ENCODE assay signal across 1 cellular context in genomic region chr12:12247584-12247983, GRCh38.
TF ChIP-seq lines count a peak whose summit lies in the region.

No MANE protein-coding gene starts in this region.

TF ChIP-seq in GM23338, 12 proteins besides CTCF, POLR2A, EP300 and RAD21 (continued from another document):
- TF ChIP-seq ETS1 (IDR thresholded peaks at IDR 0.05), result no peak
- TF ChIP-seq, protein P1, sequence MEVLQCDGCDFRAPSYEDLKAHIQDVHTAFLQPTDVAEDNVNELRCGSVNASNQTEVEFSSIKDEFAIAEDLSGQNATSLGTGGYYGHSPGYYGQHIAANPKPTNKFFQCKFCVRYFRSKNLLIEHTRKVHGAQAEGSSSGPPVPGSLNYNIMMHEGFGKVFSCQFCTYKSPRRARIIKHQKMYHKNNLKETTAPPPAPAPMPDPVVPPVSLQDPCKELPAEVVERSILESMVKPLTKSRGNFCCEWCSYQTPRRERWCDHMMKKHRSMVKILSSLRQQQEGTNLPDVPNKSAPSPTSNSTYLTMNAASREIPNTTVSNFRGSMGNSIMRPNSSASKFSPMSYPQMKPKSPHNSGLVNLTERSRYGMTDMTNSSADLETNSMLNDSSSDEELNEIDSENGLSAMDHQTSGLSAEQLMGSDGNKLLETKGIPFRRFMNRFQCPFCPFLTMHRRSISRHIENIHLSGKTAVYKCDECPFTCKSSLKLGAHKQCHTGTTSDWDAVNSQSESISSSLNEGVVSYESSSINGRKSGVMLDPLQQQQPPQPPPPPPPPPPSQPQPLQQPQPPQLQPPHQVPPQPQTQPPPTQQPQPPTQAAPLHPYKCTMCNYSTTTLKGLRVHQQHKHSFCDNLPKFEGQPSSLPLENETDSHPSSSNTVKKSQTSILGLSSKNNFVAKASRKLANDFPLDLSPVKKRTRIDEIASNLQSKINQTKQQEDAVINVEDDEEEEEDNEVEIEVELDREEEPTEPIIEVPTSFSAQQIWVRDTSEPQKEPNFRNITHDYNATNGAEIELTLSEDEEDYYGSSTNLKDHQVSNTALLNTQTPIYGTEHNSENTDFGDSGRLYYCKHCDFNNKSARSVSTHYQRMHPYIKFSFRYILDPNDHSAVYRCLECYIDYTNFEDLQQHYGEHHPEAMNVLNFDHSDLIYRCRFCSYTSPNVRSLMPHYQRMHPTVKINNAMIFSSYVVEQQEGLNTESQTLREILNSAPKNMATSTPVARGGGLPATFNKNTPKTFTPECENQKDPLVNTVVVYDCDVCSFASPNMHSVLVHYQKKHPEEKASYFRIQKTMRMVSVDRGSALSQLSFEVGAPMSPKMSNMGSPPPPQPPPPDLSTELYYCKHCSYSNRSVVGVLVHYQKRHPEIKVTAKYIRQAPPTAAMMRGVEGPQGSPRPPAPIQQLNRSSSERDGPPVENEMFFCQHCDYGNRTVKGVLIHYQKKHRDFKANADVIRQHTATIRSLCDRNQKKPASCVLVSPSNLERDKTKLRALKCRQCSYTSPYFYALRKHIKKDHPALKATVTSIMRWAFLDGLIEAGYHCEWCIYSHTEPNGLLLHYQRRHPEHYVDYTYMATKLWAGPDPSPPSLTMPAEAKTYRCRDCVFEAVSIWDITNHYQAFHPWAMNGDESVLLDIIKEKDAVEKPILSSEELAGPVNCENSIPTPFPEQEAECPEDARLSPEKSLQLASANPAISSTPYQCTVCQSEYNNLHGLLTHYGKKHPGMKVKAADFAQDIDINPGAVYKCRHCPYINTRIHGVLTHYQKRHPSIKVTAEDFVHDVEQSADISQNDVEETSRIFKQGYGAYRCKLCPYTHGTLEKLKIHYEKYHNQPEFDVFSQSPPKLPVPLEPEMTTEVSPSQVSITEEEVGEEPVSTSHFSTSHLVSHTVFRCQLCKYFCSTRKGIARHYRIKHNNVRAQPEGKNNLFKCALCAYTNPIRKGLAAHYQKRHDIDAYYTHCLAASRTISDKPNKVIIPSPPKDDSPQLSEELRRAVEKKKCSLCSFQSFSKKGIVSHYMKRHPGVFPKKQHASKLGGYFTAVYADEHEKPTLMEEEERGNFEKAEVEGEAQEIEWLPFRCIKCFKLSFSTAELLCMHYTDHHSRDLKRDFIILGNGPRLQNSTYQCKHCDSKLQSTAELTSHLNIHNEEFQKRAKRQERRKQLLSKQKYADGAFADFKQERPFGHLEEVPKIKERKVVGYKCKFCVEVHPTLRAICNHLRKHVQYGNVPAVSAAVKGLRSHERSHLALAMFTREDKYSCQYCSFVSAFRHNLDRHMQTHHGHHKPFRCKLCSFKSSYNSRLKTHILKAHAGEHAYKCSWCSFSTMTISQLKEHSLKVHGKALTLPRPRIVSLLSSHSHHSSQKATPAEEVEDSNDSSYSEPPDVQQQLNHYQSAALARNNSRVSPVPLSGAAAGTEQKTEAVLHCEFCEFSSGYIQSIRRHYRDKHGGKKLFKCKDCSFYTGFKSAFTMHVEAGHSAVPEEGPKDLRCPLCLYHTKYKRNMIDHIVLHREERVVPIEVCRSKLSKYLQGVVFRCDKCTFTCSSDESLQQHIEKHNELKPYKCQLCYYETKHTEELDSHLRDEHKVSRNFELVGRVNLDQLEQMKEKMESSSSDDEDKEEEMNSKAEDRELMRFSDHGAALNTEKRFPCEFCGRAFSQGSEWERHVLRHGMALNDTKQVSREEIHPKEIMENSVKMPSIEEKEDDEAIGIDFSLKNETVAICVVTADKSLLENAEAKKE (CRISPR knock-in tag; IDR thresholded peaks at IDR 0.05), result no peak
- TF ChIP-seq JUNB (IDR thresholded peaks at IDR 0.05; ENCODE audit: unreplicated experiment), result no peak
